Comparison of ENCODE assay signal across 8 cellular contexts in genomic region chr16:89565506-89566372, GRCh38. TPM values are rescaled to one million over a fixed set of nuclear protein-coding genes. Genes with fewer than 3 reads are reported as not detected.
DNase-seq lines count a peak whose midpoint lies in the region; ATAC-seq and TF ChIP-seq lines count a peak whose summit lies in the region.

No MANE protein-coding gene starts in this region.

- POLR2A ChIA-PET in PC-3 (lab: Charles Lee; ENCODE audit: unreplicated experiment) = no interaction called here

- peaks cover 27% of the 10 kb centered on the region for H3K4me1 Mint-ChIP-seq in glutamatergic neuron (ENCODE audit: low read depth, unreplicated experiment)

- H4K20me1 ChIP-seq in GM23248 (ENCODE audit: insufficient read depth) = peaks cover 33% of the 10 kb centered on the region
- H4K20me1 ChIP-seq in PC-3 (ENCODE audit: low read length) = peaks cover 41% of the 10 kb centered on the region

- H2AFZ ChIP-seq in GM23248 (no peak overlapping the region), PC-3 (ENCODE audit: low read length) (no peak overlapping the region)

- no peaks in the 10 kb centered on the region for H3K36me3 Mint-ChIP-seq in glutamatergic neuron (ENCODE audit: unreplicated experiment)

- ATAC-seq in PC-3 = peak; percentile 47
- no peak for ATAC-seq in HG03378 (IDR thresholded peaks at IDR 0.05; ENCODE audit: unreplicated experiment)

- peaks cover 15% of the 10 kb centered on the region for H3K9me3 Mint-ChIP-seq in glutamatergic neuron (ENCODE audit: unreplicated experiment)

- CTCF ChIA-PET in PC-3 (lab: Charles Lee) = no interaction called here

- H3K27ac ChIP-seq in GM23248 (peak overlapping the region; percentile 2; the same call in 1 of the 2 replicates), PC-3 (ENCODE audit: low read length) (peak overlapping the region; percentile 27)

- H3K79me2 ChIP-seq in GM23248 (ENCODE audit: insufficient read depth) = peaks cover 27% of the 10 kb centered on the region
- H3K79me2 ChIP-seq in PC-3 (ENCODE audit: low read length) = peaks cover 34% of the 10 kb centered on the region

- in situ Hi-C loops in GM23248 (cut with MboI) = no loop called here

- no peaks in the 10 kb centered on the region for H3K27me3 ChIP-seq in GM23248 (replicated peaks; ENCODE audit: insufficient read depth)
- H3K27me3 ChIP-seq in PC-3 (ENCODE audit: low read length) = no peaks in the 10 kb centered on the region

- peaks cover 56% of the 10 kb centered on the region for H3F3A ChIP-seq in GM23248 (ENCODE audit: insufficient read depth)
- peaks cover 19% of the 10 kb centered on the region for H3F3A ChIP-seq in PC-3 (ENCODE audit: low read length, unreplicated experiment)

- H3K4me2 ChIP-seq in GM23248 (ENCODE audit: unreplicated experiment) (peak overlapping the region; percentile 60), PC-3 (ENCODE audit: low read length) (peak overlapping the region; percentile 70)

- no peaks in the 10 kb centered on the region for H3K9me3 ChIP-seq in GM23248 (ENCODE audit: low read depth)
- H3K9me3 ChIP-seq in PC-3 (ENCODE audit: low read length) = no peaks in the 10 kb centered on the region

- no peak for DNase-seq in AG09309 (ENCODE audit: low read depth)
- peak; percentile 71 for DNase-seq in GM23248
- DNase-seq in PC-3 = peak; percentile 51
- DNase-seq in activated T-helper 9 cell treated with anti-CD3 and anti-CD28 coated beads, Interleukin-2, amount 50 U/mL, for 16 hours (ENCODE audit: low read depth) = peak; percentile 37
- DNase-seq in glutamatergic neuron = peak; percentile 72
- no peak for DNase-seq in retinal pigment epithelial cell (ENCODE audit: low read depth)
- DNase-seq in dedifferentiated amniotic fluid mesenchymal stem cell (ENCODE audit: extremely low spot score) = no peak

- H3K36me3 ChIP-seq in GM23248 (ENCODE audit: low read depth) = peaks cover 36% of the 10 kb centered on the region
- peaks cover 38% of the 10 kb centered on the region for H3K36me3 ChIP-seq in PC-3 (ENCODE audit: low read depth, low read length)

- BruUV-seq in PC-3 (replicated peaks; lab: Mats Ljungman, UMichigan) = no TSS peak

- H3K4me3 ChIP-seq in AG09309 (ENCODE audit: control insufficient read depth, low read depth, low read length) = peak overlapping the region; percentile 13
- H3K4me3 ChIP-seq in GM23248 = peak overlapping the region; percentile 21
- peak overlapping the region; percentile 9; the same call in 1 of the 2 replicates for H3K4me3 ChIP-seq in PC-3 (ENCODE audit: low read length)
- peak overlapping the region; percentile 36 for H3K4me3 ChIP-seq in retinal pigment epithelial cell (ENCODE audit: low read length)

- H3K9ac ChIP-seq in GM23248 = peak overlapping the region; percentile 29; the same call in 1 of the 2 replicates
- no peak overlapping the region for H3K9ac ChIP-seq in PC-3 (ENCODE audit: low read length)

- H3K9me2 ChIP-seq in GM23248 (ENCODE audit: insufficient read depth) (no peaks in the 10 kb centered on the region), PC-3 (replicated peaks; ENCODE audit: low read length) (no peaks in the 10 kb centered on the region)

- intact Hi-C loops in PC-3 (cut with micrococcal nuclease) = no loop called here

- H3K4me1 ChIP-seq in GM23248 (ENCODE audit: insufficient read depth) (peaks cover 26% of the 10 kb centered on the region), PC-3 (ENCODE audit: insufficient read depth, low read length) (peaks cover 34% of the 10 kb centered on the region)

- H3K27ac Mint-ChIP-seq in glutamatergic neuron (ENCODE audit: unreplicated experiment) = no peak overlapping the region

- peaks cover 13% of the 10 kb centered on the region for H3K27me3 Mint-ChIP-seq in glutamatergic neuron (ENCODE audit: unreplicated experiment)

- TF ChIP-seq CTCF in AG09309 (IDR thresholded peaks at IDR 0.05; ENCODE audit: control insufficient read depth, insufficient read depth, low read depth, low read length, missing control alignments) (peak; percentile 72), PC-3 (conservative IDR thresholded peaks at IDR 0.05; ENCODE audit: low read depth, low read length) (peak; percentile 80), glutamatergic neuron (IDR thresholded peaks at IDR 0.05; ENCODE audit: partially characterized antibody, unreplicated experiment) (peak; percentile 86), retinal pigment epithelial cell (conservative IDR thresholded peaks at IDR 0.05; ENCODE audit: low read depth, low read length) (peak; percentile 68)

- WGBS in GM23248 (ENCODE audit: low coverage in 1 of 2, low lambda C conversion rate in 2 of 2, missing lambda C conversion rate in 2 of 2), 2 experiments = 3 to 4% methylated on average over 45 to 46 of the region's 46 CpGs

- H3K4me3 Mint-ChIP-seq in glutamatergic neuron (ENCODE audit: unreplicated experiment) = peak overlapping the region; percentile 70

RNA-seq across cellular contexts. Expression of gene RPL13, which starts 5.3 kb away (rescaled TPM):
- 3,580 and 6,666 TPM in 2 replicates for total RNA-seq in GM23248 (2014; rRNA removed; shearing (Covaris generic))
- polyA plus RNA-seq in GM23248 (2016; fragmentation: Nextera tagmentation; extraction: Ambion mirVana) = 1,418 and 1,480 TPM in 2 replicates
- total RNA-seq in PC-3 (2014; rRNA removed) = 3,236 and 3,323 TPM in 2 replicates
- 893 TPM for total RNA-seq in glutamatergic neuron (ENCODE audit: unreplicated experiment)

RNA-seq across cellular contexts. Expression of gene CPNE7, which starts 9.8 kb away (rescaled TPM):
- total RNA-seq in GM23248 (2014; rRNA removed; shearing (Covaris generic)) = 7.7 and 10.1 TPM in 2 replicates
- polyA plus RNA-seq in GM23248 (2016; fragmentation: Nextera tagmentation; extraction: Ambion mirVana) = 4.7 and 5.3 TPM in 2 replicates
- total RNA-seq in PC-3 (2014; rRNA removed) (29.7 and 49.2 TPM in 2 replicates), glutamatergic neuron (ENCODE audit: unreplicated experiment) (17.8 TPM)

RNA-seq across cellular contexts. Expression of gene DPEP1, which starts 47.7 kb away (rescaled TPM):
- not detected in 2 replicates for total RNA-seq in GM23248 (2014; rRNA removed; shearing (Covaris generic))
- polyA plus RNA-seq in GM23248 (2016; fragmentation: Nextera tagmentation; extraction: Ambion mirVana) = not detected in 2 replicates
- 0.23 TPM in 1 of 2 replicates, not detected in the other for total RNA-seq in PC-3 (2014; rRNA removed)
- 0.39 TPM for total RNA-seq in glutamatergic neuron (ENCODE audit: unreplicated experiment)

RNA-seq across cellular contexts. Expression of gene SPG7, which starts 57.5 kb away (rescaled TPM):
- 155 and 215 TPM in 2 replicates for total RNA-seq in GM23248 (2014; rRNA removed; shearing (Covaris generic))
- polyA plus RNA-seq in GM23248 (2016; fragmentation: Nextera tagmentation; extraction: Ambion mirVana) = 47.5 and 53.9 TPM in 2 replicates
- total RNA-seq in PC-3 (2014; rRNA removed) = 94.3 and 106 TPM in 2 replicates
- 166 TPM for total RNA-seq in glutamatergic neuron (ENCODE audit: unreplicated experiment)

Comparison
In these comparisons a context has a peak if more than half of its experiments do, and no peak if none do; other contexts are left out.
1. DNase-seq: peak in GM23248 (single experiment), PC-3 (single experiment), activated T-helper 9 cell treated with anti-CD3 and anti-CD28 coated beads, Interleukin-2, amount 50 U/mL, for 16 hours (single experiment) and glutamatergic neuron (single experiment); none in AG09309 (single experiment), retinal pigment epithelial cell (single experiment) and dedifferentiated amniotic fluid mesenchymal stem cell (single experiment).
2. Peak in every context shown above with its lines, with median percentiles within 50 percentile points of each other: H3K4me3 ChIP-seq and CTCF ChIP-seq.